ENCODE assay signal across 22 cellular contexts in the genomic region with DNA sequence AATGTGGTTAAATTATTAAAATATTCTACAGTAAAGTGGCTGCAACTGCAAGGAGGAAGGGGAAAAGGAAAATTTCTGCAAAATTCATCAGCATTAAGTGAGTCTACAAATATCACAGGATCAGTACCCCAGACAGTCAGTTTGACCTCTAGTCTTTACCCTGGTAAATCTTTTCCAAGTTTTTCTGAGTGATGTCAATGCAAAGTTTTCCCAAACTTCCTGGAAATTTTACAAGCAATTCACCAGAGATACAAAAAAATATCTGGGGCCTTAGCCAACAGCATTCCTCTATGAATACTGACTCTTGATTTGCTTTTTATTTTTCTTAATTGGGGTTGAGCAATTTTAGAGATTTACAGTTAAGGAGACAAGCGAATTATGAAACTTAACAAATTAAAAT.
A peak's percentile ranks its signal among the peaks of the same experiment; 100 is the strongest.
DNase-seq lines count a peak whose midpoint lies in the region; ATAC-seq, FAIRE-seq and TF ChIP-seq lines count a peak whose summit lies in the region.
"Had no signal": no experiment of that assay in that cellular context is flagged by ENCODE, and none has a peak within 500 bp of the region (broad histone marks: within the 10 kb centered on the region; RNA-seq: fewer than 3 reads in every experiment).

No MANE protein-coding gene starts in this region.

- no peak overlapping the region for H3K18ac ChIP-seq in IMR-90 (ENCODE audit: low read depth, low read length)

- H3K9me1 ChIP-seq in IMR-90 (ENCODE audit: insufficient read depth, low read length): no peaks in the 10 kb centered on the region

- H3K4me1 Mint-ChIP-seq in nephron: peaks cover 41% of the 10 kb centered on the region
- H3K4me1 Mint-ChIP-seq: activated CD4-positive, alpha-beta T cell treated with anti-CD3 and anti-CD28 coated beads, Interleukin-2, amount 10 ng/mL, durations not matched to agents 7 days and 5 days; immature natural killer cell had no signal

- TF ChIP-seq CTCF in AG04449 (IDR thresholded peaks at IDR 0.05; ENCODE audit: insufficient read depth, low read length, missing control alignments): no peak
- no peak for TF ChIP-seq CTCF in IMR-90 (conservative IDR thresholded peaks at IDR 0.05; ENCODE audit: low read depth, low read length)
- no peak for TF ChIP-seq CTCF in nephron (IDR thresholded peaks at IDR 0.05; ENCODE audit: unreplicated experiment in 3 of 3)

- H3K4me2 ChIP-seq in IMR-90 (ENCODE audit: low read depth, low read length): no peak overlapping the region

- H3K9me3 ChIP-seq in IMR-90 (ENCODE audit: control insufficient read depth, insufficient read depth, low read length): no peaks in the 10 kb centered on the region
- no peaks in the 10 kb centered on the region for H3K9me3 ChIP-seq in small intestine (ENCODE audit: control insufficient read depth, low read depth)
- H3K9me3 ChIP-seq: body of pancreas, HAP-1, transverse colon had no signal

- BruUV-seq in IMR-90 (replicated peaks; lab: Mats Ljungman, UMichigan): no TSS peak

- H3K4ac ChIP-seq in IMR-90 (ENCODE audit: low read depth, low read length): no peak overlapping the region

- no peaks in the 10 kb centered on the region for H3K79me1 ChIP-seq in IMR-90 (ENCODE audit: low read depth in 1 of 2, low read length in 2 of 2)

- no peaks in the 10 kb centered on the region for H3K27me3 Mint-ChIP-seq in nephron (ENCODE audit: low read depth)
- H3K27me3 Mint-ChIP-seq: activated CD4-positive, alpha-beta T cell treated with anti-CD3 and anti-CD28 coated beads, Interleukin-2, amount 10 ng/mL, durations not matched to agents 7 days and 5 days had no signal

- POLR2A ChIA-PET in AG04449 (lab: Yijun Ruan, JAX): no interaction called here
- POLR2A ChIA-PET in IMR-90 (lab: Charles Lee; ENCODE audit: unreplicated experiment): no interaction called here

- no peak overlapping the region for H2AK5ac ChIP-seq in IMR-90 (ENCODE audit: low read depth, low read length)

- TF ChIP-seq POLR2A in IMR-90 (IDR thresholded peaks at IDR 0.05; ENCODE audit: low read depth, low read length): no peak

- H3K27ac ChIP-seq in IMR-90 (ENCODE audit: insufficient read depth, low read length) (no peak overlapping the region), small intestine (ENCODE audit: low read depth in 1 of 2, low read length in 1 of 2) (no peak overlapping the region)
- H3K27ac ChIP-seq: transverse colon had no signal

- dilution Hi-C loops in IMR-90 (cut with HindIII; ENCODE audit: low sequenced_read_pairs, unreplicated experiment): no loop called here

- peak; percentile 21; the same call in 1 of the 2 replicates for ATAC-seq in IMR-90 (ENCODE audit: low read depth)

- no peak for FAIRE-seq in small intestine (lab: Jason Lieb, UNC)

- no peak overlapping the region for H2AK9ac ChIP-seq in IMR-90 (replicated peaks; ENCODE audit: low read depth, low read length, poor library complexity)

- H3K36me3 Mint-ChIP-seq in nephron (ENCODE audit: low read depth): no peaks in the 10 kb centered on the region

- peaks cover 20% of the 10 kb centered on the region for H3K9me3 Mint-ChIP-seq in nephron

- TF ChIP-seq RAD21 in IMR-90 (IDR thresholded peaks at IDR 0.05; ENCODE audit: low read length): no peak

- no peak overlapping the region for H2BK15ac ChIP-seq in IMR-90 (ENCODE audit: low read depth, low read length)

- H3K4me3 Mint-ChIP-seq in nephron: no peak overlapping the region
- H3K4me3 Mint-ChIP-seq: activated CD4-positive, alpha-beta T cell treated with anti-CD3 and anti-CD28 coated beads, Interleukin-2, amount 10 ng/mL, durations not matched to agents 7 days and 5 days; activated naive CD4-positive, alpha-beta T cell treated with anti-CD3 and anti-CD28 coated beads for 36 hours; immature natural killer cell; nephron progenitor cell had no signal

- no CpG with 5 or more reads among the region's 1 CpG for WGBS in IMR-90 (ENCODE audit: extremely low coverage in 2 of 2, insufficient read length in 1 of 2), 2 experiments
- 48 to 56% (median 56%) methylated on average over 1 of the region's 1 CpG for WGBS in small intestine, 3 donors

- CTCF ChIA-PET in AG04449 (lab: Yijun Ruan, JAX): no interaction called here
- CTCF ChIA-PET in IMR-90 (lab: Yijun Ruan, JAX): interaction anchor here (1.0 kb wide), 1 partner anchor 639 kb away, joined by 3 read pairs; no protein-coding TSS in a partner anchor

- no peak overlapping the region for H3K14ac ChIP-seq in IMR-90 (replicated peaks; ENCODE audit: low read depth, low read length)

- no peak overlapping the region for H2AFZ ChIP-seq in IMR-90 (replicated peaks; ENCODE audit: low read length, poor library complexity)

- DNase-seq in AG04449 (ENCODE audit: low read depth, low spot score): peak; percentile 17
- peak; percentile 46 for DNase-seq in IMR-90
- peak; percentile 85 for DNase-seq in fibroblast of peridontal ligament (ENCODE audit: extremely low read depth)
- no peak for DNase-seq in ACHN
- no peak for DNase-seq in AG08396 (ENCODE audit: low spot score)
- DNase-seq in small intestine: no peak
- DNase-seq in activated T-cell treated with anti-CD3 and anti-CD28 coated beads, Interleukin-2, amount 50 U/mL, for 48 hours: no peak
- DNase-seq: activated CD4-positive, alpha-beta T cell treated with anti-CD3 and anti-CD28 coated beads, Interleukin-2, amount 10 ng/mL, durations not matched to agents 7 days and 5 days; activated naive CD4-positive, alpha-beta T cell treated with anti-CD3 and anti-CD28 coated beads for 36 hours; AML-193; body of pancreas; cortex of kidney; head of caudate nucleus; immature natural killer cell; NCI-H2081; NCI-H510A; nephron progenitor cell; stimulated activated naive CD4-positive, alpha-beta T cell; T-helper 1 cell; transverse colon had no signal

- H4K20me1 ChIP-seq in IMR-90 (ENCODE audit: insufficient read depth, low read length): no peaks in the 10 kb centered on the region

- H3K4me1 ChIP-seq in IMR-90 (ENCODE audit: control insufficient read depth, insufficient read depth, low read length): 0 out of 2 replicates have a peak, but pooled peaks cover 2% of the 10 kb centered on the region
- no peaks in the 10 kb centered on the region for H3K4me1 ChIP-seq in small intestine (ENCODE audit: control insufficient read depth in 2 of 2, insufficient read depth in 1 of 2, low read depth in 1 of 2, low read length in 1 of 2)
- H3K4me1 ChIP-seq: HAP-1 had no signal

- H3K27me3 ChIP-seq in IMR-90 (ENCODE audit: control insufficient read depth, insufficient read depth, low read length): no peaks in the 10 kb centered on the region
- no peaks in the 10 kb centered on the region for H3K27me3 ChIP-seq in small intestine (ENCODE audit: control insufficient read depth in 2 of 2, insufficient read depth in 2 of 2, low read length in 2 of 2)
- H3K27me3 ChIP-seq: body of pancreas, transverse colon had no signal

- no peak overlapping the region for H2BK20ac ChIP-seq in IMR-90 (ENCODE audit: low read depth, low read length)

- intact Hi-C loops in IMR-90 (cut with micrococcal nuclease): no loop called here

- H4K8ac ChIP-seq in IMR-90 (ENCODE audit: low read depth in 2 of 2, low read length in 2 of 2): no peak overlapping the region

- no peak overlapping the region for H3K23ac ChIP-seq in IMR-90 (ENCODE audit: low read depth, low read length)

- no peak overlapping the region for H3K9ac ChIP-seq in IMR-90 (ENCODE audit: low read depth, low read length)

- no peak overlapping the region for H4K5ac ChIP-seq in IMR-90 (ENCODE audit: low read depth, low read length)

- in situ Hi-C loops in IMR-90 (cut with MboI; ENCODE audit: low sequenced_read_pairs): no loop called here
- in situ Hi-C loops in ACHN (cut with HindIII; ENCODE audit: low pct_ligation_motif_present, low pct_unique_long_range_greater_than_20kb, low sequenced_read_pairs): no loop called here

- no peak overlapping the region for H2BK5ac ChIP-seq in IMR-90 (ENCODE audit: low read depth, low read length, poor library complexity, severe bottlenecking)

- H3K56ac ChIP-seq in IMR-90 (ENCODE audit: extremely low read depth, insufficient read depth, low read length): no peak overlapping the region

- H2BK120ac ChIP-seq in IMR-90 (ENCODE audit: low read depth, low read length): no peak overlapping the region

- no peak overlapping the region for H4K91ac ChIP-seq in IMR-90 (ENCODE audit: insufficient read depth, low read depth, low read length)

- peak overlapping the region; percentile 84 to 89 (median 89) for H3K27ac Mint-ChIP-seq in nephron
- H3K27ac Mint-ChIP-seq: activated CD4-positive, alpha-beta T cell treated with anti-CD3 and anti-CD28 coated beads, Interleukin-2, amount 10 ng/mL, durations not matched to agents 7 days and 5 days; activated naive CD4-positive, alpha-beta T cell treated with anti-CD3 and anti-CD28 coated beads for 36 hours; immature natural killer cell; nephron progenitor cell had no signal

- no peaks in the 10 kb centered on the region for H3K36me3 ChIP-seq in IMR-90 (ENCODE audit: control insufficient read depth, insufficient read depth, low read length)
- no peaks in the 10 kb centered on the region for H3K36me3 ChIP-seq in small intestine (ENCODE audit: control insufficient read depth in 2 of 2, insufficient read depth in 2 of 2, low read length in 2 of 2)
- H3K36me3 ChIP-seq: HAP-1, transverse colon had no signal

- H3K4me3 ChIP-seq in AG04449 (ENCODE audit: low read depth, low read length) (no peak overlapping the region), IMR-90 (ENCODE audit: insufficient read depth, low read depth, low read length) (no peak overlapping the region), small intestine (ENCODE audit: low read depth in 1 of 2, low read length in 2 of 2) (no peak overlapping the region)
- H3K4me3 ChIP-seq: body of pancreas, HAP-1, transverse colon had no signal

TF ChIP-seq in IMR-90, 13 proteins besides CTCF, POLR2A, EP300 and RAD21 (continues in another document):
- TF ChIP-seq, protein P1, sequence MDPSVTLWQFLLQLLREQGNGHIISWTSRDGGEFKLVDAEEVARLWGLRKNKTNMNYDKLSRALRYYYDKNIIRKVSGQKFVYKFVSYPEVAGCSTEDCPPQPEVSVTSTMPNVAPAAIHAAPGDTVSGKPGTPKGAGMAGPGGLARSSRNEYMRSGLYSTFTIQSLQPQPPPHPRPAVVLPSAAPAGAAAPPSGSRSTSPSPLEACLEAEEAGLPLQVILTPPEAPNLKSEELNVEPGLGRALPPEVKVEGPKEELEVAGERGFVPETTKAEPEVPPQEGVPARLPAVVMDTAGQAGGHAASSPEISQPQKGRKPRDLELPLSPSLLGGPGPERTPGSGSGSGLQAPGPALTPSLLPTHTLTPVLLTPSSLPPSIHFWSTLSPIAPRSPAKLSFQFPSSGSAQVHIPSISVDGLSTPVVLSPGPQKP (IDR thresholded peaks at IDR 0.05; ENCODE audit: borderline replicate concordance, low read depth, low read length): no peak
- no peak for TF ChIP-seq MAZ (IDR thresholded peaks at IDR 0.05; ENCODE audit: borderline replicate concordance, low read depth, low read length)
- TF ChIP-seq MAFK (IDR thresholded peaks at IDR 0.05; ENCODE audit: low read depth, low read length): no peak
- no peak for TF ChIP-seq NFE2L2 (IDR thresholded peaks at IDR 0.05; ENCODE audit: low read depth, low read length)
- no peak for TF ChIP-seq CEBPB (IDR thresholded peaks at IDR 0.05; ENCODE audit: low read depth, low read length)
- TF ChIP-seq CHD1 (IDR thresholded peaks at IDR 0.05; ENCODE audit: low read depth, low read length): no peak
- TF ChIP-seq RCOR1 (IDR thresholded peaks at IDR 0.05; ENCODE audit: insufficient replicate concordance, low read length): no peak
- no peak for TF ChIP-seq SMC3 (IDR thresholded peaks at IDR 0.05; ENCODE audit: low read depth, low read length)

Comparison
In these comparisons a context has a peak if more than half of its experiments do, and no peak if none do; other contexts are left out.
1. DNase-seq: peak in AG04449 (single experiment), IMR-90 (single experiment) and fibroblast of peridontal ligament (single experiment); none in ACHN (single experiment), AG08396 (single experiment), small intestine (single experiment) and activated T-cell treated with anti-CD3 and anti-CD28 coated beads, Interleukin-2, amount 50 U/mL, for 48 hours (0 of 2).